In the genomic region with DNA sequence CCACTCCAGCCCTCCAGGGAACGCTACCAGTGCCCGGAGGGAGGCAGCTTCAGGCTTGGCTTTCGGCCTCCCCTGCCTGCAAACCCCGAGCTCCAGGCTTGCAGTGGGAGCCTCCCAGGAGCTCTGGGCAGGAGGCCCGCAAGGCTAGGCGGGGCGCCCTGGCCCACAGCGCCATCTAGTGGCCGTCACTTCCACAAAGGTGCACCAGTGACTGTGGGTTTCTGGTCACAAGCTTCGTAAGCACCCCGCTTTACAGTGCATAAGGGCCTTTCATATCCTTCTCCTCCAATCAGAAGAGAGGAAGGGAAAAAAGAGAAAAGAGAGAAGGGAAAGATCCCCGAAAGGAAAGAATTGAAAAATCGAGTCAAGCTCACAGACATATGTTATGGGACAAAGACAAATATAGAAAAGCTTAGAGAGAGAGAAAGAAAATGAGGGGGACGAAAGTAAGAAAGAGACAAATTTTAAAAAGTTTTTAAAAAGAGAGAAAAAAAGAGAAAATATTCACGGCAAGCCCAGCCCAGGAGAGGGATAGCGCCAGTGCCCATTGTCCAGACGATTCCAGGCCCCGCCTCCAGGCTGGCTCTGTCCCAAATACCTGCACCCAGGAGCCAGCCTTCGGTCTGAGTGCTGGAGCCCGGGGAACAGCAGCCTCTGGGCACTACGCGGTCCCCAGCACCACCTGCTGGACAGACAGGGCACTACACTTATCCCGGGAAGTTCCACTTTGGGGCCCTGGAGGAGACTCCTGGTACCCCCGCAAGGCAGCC, we compare ENCODE assay signal across 1 cellular context.
A peak's percentile ranks its signal among the peaks of the same experiment; 100 is the strongest.
TF ChIP-seq lines count a peak whose summit lies in the region.

No MANE protein-coding gene starts in this region.

TF ChIP-seq in HEK293, 187 proteins besides CTCF, POLR2A, EP300 and RAD21 (continued from another document and continues in another):
- no peak for TF ChIP-seq ZNF610 (tag by site-specific recombination; IDR thresholded peaks at IDR 0.05; ENCODE audit: borderline replicate concordance)
- TF ChIP-seq, protein P1, sequence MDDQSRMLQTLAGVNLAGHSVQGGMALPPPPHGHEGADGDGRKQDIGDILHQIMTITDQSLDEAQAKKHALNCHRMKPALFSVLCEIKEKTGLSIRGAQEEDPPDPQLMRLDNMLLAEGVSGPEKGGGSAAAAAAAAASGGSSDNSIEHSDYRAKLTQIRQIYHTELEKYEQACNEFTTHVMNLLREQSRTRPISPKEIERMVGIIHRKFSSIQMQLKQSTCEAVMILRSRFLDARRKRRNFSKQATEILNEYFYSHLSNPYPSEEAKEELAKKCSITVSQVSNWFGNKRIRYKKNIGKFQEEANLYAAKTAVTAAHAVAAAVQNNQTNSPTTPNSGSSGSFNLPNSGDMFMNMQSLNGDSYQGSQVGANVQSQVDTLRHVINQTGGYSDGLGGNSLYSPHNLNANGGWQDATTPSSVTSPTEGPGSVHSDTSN (CRISPR knock-in tag; IDR thresholded peaks at IDR 0.05), result no peak
- no peak for TF ChIP-seq GLI4 (tag by site-specific recombination; IDR thresholded peaks at IDR 0.05)
- TF ChIP-seq ZNF138 (tag by site-specific recombination; IDR thresholded peaks at IDR 0.05; ENCODE audit: borderline replicate concordance), result no peak
- no peak for TF ChIP-seq ZNF23 (tag by site-specific recombination; IDR thresholded peaks at IDR 0.05; ENCODE audit: borderline replicate concordance)
- 0 out of 2 replicates have a peak, but pooled peaks have one; percentile 45 for TF ChIP-seq ZSCAN23 (tag by site-specific recombination; IDR thresholded peaks at IDR 0.05)
- no peak for TF ChIP-seq ZNF354C (tag by site-specific recombination; IDR thresholded peaks at IDR 0.05; ENCODE audit: borderline replicate concordance, low read depth)
- TF ChIP-seq GLIS1 (tag by site-specific recombination; IDR thresholded peaks at IDR 0.05), result peak; percentile 90
- no peak for TF ChIP-seq ZNF707 (tag by site-specific recombination; IDR thresholded peaks at IDR 0.05)
- TF ChIP-seq ZNF239 (tag by site-specific recombination; IDR thresholded peaks at IDR 0.05), result no peak
- TF ChIP-seq, protein P2, sequence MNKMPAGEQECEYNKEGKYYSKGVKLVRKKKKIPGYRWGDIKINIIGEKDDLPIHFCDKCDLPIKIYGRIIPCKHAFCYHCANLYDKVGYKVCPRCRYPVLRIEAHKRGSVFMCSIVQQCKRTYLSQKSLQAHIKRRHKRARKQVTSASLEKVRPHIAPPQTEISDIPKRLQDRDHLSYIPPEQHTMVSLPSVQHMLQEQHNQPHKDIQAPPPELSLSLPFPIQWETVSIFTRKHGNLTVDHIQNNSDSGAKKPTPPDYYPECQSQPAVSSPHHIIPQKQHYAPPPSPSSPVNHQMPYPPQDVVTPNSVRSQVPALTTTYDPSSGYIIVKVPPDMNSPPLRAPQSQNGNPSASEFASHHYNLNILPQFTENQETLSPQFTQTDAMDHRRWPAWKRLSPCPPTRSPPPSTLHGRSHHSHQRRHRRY (tag by site-specific recombination; IDR thresholded peaks at IDR 0.05), result no peak
- TF ChIP-seq ZNF394 (tag by site-specific recombination; IDR thresholded peaks at IDR 0.05; ENCODE audit: borderline replicate concordance), result no peak; the same call in 1 of the 2 replicates
- no peak for TF ChIP-seq ZNF19 (tag by site-specific recombination; IDR thresholded peaks at IDR 0.05; ENCODE audit: low read depth)
- no peak for TF ChIP-seq ZNF600 (tag by site-specific recombination; IDR thresholded peaks at IDR 0.05)
- TF ChIP-seq ZNF274 (IDR thresholded peaks at IDR 0.05; ENCODE audit: low read length), result no peak
- TF ChIP-seq ZNF274 (tag by site-specific recombination; IDR thresholded peaks at IDR 0.05; ENCODE audit: borderline replicate concordance), result no peak
- TF ChIP-seq, protein P3, sequence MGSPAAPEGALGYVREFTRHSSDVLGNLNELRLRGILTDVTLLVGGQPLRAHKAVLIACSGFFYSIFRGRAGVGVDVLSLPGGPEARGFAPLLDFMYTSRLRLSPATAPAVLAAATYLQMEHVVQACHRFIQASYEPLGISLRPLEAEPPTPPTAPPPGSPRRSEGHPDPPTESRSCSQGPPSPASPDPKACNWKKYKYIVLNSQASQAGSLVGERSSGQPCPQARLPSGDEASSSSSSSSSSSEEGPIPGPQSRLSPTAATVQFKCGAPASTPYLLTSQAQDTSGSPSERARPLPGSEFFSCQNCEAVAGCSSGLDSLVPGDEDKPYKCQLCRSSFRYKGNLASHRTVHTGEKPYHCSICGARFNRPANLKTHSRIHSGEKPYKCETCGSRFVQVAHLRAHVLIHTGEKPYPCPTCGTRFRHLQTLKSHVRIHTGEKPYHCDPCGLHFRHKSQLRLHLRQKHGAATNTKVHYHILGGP (tag by site-specific recombination; IDR thresholded peaks at IDR 0.05), result no peak
- no peak for TF ChIP-seq ZNF555 (tag by site-specific recombination; conservative IDR thresholded peaks at IDR 0.05)
- TF ChIP-seq ZNF623 (tag by site-specific recombination; IDR thresholded peaks at IDR 0.05), result 0 out of 2 replicates have a peak, but pooled peaks have one; percentile 10
- no peak for TF ChIP-seq YY1 (tag by site-specific recombination; IDR thresholded peaks at IDR 0.05)
- no peak for TF ChIP-seq ZNF133 (tag by site-specific recombination; IDR thresholded peaks at IDR 0.05)
- peak; percentile 34 for TF ChIP-seq ZNF561 (tag by site-specific recombination; IDR thresholded peaks at IDR 0.05; ENCODE audit: borderline replicate concordance)
- TF ChIP-seq ZNF677 (tag by site-specific recombination; IDR thresholded peaks at IDR 0.05), result no peak
- TF ChIP-seq RBAK (tag by site-specific recombination; IDR thresholded peaks at IDR 0.05), result no peak
- no peak for TF ChIP-seq ZNF404 (tag by site-specific recombination; IDR thresholded peaks at IDR 0.05)
- TF ChIP-seq, protein P4, sequence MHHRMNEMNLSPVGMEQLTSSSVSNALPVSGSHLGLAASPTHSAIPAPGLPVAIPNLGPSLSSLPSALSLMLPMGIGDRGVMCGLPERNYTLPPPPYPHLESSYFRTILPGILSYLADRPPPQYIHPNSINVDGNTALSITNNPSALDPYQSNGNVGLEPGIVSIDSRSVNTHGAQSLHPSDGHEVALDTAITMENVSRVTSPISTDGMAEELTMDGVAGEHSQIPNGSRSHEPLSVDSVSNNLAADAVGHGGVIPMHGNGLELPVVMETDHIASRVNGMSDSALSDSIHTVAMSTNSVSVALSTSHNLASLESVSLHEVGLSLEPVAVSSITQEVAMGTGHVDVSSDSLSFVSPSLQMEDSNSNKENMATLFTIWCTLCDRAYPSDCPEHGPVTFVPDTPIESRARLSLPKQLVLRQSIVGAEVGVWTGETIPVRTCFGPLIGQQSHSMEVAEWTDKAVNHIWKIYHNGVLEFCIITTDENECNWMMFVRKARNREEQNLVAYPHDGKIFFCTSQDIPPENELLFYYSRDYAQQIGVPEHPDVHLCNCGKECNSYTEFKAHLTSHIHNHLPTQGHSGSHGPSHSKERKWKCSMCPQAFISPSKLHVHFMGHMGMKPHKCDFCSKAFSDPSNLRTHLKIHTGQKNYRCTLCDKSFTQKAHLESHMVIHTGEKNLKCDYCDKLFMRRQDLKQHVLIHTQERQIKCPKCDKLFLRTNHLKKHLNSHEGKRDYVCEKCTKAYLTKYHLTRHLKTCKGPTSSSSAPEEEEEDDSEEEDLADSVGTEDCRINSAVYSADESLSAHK (tag by site-specific recombination; IDR thresholded peaks at IDR 0.05), result no peak
- TF ChIP-seq, protein P5, sequence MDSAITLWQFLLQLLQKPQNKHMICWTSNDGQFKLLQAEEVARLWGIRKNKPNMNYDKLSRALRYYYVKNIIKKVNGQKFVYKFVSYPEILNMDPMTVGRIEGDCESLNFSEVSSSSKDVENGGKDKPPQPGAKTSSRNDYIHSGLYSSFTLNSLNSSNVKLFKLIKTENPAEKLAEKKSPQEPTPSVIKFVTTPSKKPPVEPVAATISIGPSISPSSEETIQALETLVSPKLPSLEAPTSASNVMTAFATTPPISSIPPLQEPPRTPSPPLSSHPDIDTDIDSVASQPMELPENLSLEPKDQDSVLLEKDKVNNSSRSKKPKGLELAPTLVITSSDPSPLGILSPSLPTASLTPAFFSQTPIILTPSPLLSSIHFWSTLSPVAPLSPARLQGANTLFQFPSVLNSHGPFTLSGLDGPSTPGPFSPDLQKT (IDR thresholded peaks at IDR 0.05; ENCODE audit: borderline replicate concordance, low read depth, low read length), result no peak
- TF ChIP-seq, protein P6, sequence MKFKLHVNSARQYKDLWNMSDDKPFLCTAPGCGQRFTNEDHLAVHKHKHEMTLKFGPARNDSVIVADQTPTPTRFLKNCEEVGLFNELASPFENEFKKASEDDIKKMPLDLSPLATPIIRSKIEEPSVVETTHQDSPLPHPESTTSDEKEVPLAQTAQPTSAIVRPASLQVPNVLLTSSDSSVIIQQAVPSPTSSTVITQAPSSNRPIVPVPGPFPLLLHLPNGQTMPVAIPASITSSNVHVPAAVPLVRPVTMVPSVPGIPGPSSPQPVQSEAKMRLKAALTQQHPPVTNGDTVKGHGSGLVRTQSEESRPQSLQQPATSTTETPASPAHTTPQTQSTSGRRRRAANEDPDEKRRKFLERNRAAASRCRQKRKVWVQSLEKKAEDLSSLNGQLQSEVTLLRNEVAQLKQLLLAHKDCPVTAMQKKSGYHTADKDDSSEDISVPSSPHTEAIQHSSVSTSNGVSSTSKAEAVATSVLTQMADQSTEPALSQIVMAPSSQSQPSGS (tag by site-specific recombination; IDR thresholded peaks at IDR 0.05; ENCODE audit: low read depth), result no peak
- peak; percentile 93 for TF ChIP-seq ZSCAN30 (tag by site-specific recombination; IDR thresholded peaks at IDR 0.05)
- peak; percentile 67 for TF ChIP-seq KLF8 (tag by site-specific recombination; IDR thresholded peaks at IDR 0.05)
- no peak for TF ChIP-seq MEIS1 (CRISPR knock-in tag; IDR thresholded peaks at IDR 0.05; ENCODE audit: borderline replicate concordance)
- no peak for TF ChIP-seq ZNF121 (tag by site-specific recombination; IDR thresholded peaks at IDR 0.05)
- TF ChIP-seq SP3 (tag by site-specific recombination; IDR thresholded peaks at IDR 0.05), result peak; percentile 31; the same call in 1 of the 2 replicates
- no peak for TF ChIP-seq ZNF223 (tag by site-specific recombination; IDR thresholded peaks at IDR 0.05)
- TF ChIP-seq, protein P7, sequence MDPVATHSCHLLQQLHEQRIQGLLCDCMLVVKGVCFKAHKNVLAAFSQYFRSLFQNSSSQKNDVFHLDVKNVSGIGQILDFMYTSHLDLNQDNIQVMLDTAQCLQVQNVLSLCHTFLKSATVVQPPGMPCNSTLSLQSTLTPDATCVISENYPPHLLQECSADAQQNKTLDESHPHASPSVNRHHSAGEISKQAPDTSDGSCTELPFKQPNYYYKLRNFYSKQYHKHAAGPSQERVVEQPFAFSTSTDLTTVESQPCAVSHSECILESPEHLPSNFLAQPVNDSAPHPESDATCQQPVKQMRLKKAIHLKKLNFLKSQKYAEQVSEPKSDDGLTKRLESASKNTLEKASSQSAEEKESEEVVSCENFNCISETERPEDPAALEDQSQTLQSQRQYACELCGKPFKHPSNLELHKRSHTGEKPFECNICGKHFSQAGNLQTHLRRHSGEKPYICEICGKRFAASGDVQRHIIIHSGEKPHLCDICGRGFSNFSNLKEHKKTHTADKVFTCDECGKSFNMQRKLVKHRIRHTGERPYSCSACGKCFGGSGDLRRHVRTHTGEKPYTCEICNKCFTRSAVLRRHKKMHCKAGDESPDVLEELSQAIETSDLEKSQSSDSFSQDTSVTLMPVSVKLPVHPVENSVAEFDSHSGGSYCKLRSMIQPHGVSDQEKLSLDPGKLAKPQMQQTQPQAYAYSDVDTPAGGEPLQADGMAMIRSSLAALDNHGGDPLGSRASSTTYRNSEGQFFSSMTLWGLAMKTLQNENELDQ (tag by site-specific recombination; IDR thresholded peaks at IDR 0.05; ENCODE audit: low read depth), result no peak
- TF ChIP-seq ZBTB48 (tag by site-specific recombination; IDR thresholded peaks at IDR 0.05), result peak; percentile 50
- TF ChIP-seq ZNF248 (tag by site-specific recombination; IDR thresholded peaks at IDR 0.05), result no peak
- peak; percentile 86 for TF ChIP-seq ZEB2 (tag by site-specific recombination; IDR thresholded peaks at IDR 0.05)
- TF ChIP-seq ZNF266 (tag by site-specific recombination; IDR thresholded peaks at IDR 0.05; ENCODE audit: low read depth), result no peak
- no peak for TF ChIP-seq ZNF16 (tag by site-specific recombination; IDR thresholded peaks at IDR 0.05; ENCODE audit: low read depth)
- 0 out of 2 replicates have a peak, but pooled peaks have one; percentile 18 for TF ChIP-seq KLF10 (tag by site-specific recombination; IDR thresholded peaks at IDR 0.05)
- TF ChIP-seq KLF16 (tag by site-specific recombination; IDR thresholded peaks at IDR 0.05), result peak; percentile 86
- TF ChIP-seq, protein P8, sequence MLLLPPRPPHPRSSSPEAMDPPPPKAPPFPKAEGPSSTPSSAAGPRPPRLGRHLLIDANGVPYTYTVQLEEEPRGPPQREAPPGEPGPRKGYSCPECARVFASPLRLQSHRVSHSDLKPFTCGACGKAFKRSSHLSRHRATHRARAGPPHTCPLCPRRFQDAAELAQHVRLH (tag by site-specific recombination; IDR thresholded peaks at IDR 0.05), result no peak
- TF ChIP-seq GLIS2 (tag by site-specific recombination; IDR thresholded peaks at IDR 0.05), result peak; percentile 76
- TF ChIP-seq ZNF292 (tag by site-specific recombination; IDR thresholded peaks at IDR 0.05; ENCODE audit: borderline replicate concordance, low read depth), result no peak
- peak; percentile 27; the same call in 1 of the 2 replicates for TF ChIP-seq WT1 (tag by site-specific recombination; IDR thresholded peaks at IDR 0.05)
- no peak for TF ChIP-seq ZNF747 (tag by site-specific recombination; IDR thresholded peaks at IDR 0.05)
- TF ChIP-seq, protein P9, sequence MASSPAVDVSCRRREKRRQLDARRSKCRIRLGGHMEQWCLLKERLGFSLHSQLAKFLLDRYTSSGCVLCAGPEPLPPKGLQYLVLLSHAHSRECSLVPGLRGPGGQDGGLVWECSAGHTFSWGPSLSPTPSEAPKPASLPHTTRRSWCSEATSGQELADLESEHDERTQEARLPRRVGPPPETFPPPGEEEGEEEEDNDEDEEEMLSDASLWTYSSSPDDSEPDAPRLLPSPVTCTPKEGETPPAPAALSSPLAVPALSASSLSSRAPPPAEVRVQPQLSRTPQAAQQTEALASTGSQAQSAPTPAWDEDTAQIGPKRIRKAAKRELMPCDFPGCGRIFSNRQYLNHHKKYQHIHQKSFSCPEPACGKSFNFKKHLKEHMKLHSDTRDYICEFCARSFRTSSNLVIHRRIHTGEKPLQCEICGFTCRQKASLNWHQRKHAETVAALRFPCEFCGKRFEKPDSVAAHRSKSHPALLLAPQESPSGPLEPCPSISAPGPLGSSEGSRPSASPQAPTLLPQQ (tag by site-specific recombination; IDR thresholded peaks at IDR 0.05), result 0 out of 2 replicates have a peak, but pooled peaks have one; percentile 45
- peak; percentile 90 for TF ChIP-seq ZBTB17 (tag by site-specific recombination; IDR thresholded peaks at IDR 0.05)
- no peak for TF ChIP-seq ZNF174 (tag by site-specific recombination; IDR thresholded peaks at IDR 0.05)
- TF ChIP-seq, protein P10, sequence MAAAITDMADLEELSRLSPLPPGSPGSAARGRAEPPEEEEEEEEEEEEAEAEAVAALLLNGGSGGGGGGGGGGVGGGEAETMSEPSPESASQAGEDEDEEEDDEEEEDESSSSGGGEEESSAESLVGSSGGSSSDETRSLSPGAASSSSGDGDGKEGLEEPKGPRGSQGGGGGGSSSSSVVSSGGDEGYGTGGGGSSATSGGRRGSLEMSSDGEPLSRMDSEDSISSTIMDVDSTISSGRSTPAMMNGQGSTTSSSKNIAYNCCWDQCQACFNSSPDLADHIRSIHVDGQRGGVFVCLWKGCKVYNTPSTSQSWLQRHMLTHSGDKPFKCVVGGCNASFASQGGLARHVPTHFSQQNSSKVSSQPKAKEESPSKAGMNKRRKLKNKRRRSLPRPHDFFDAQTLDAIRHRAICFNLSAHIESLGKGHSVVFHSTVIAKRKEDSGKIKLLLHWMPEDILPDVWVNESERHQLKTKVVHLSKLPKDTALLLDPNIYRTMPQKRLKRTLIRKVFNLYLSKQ (tag by site-specific recombination; IDR thresholded peaks at IDR 0.05; ENCODE audit: borderline replicate concordance), result no peak
- TF ChIP-seq BCL11B (tag by site-specific recombination; IDR thresholded peaks at IDR 0.05; ENCODE audit: low read depth), result no peak
